In the genomic region with DNA sequence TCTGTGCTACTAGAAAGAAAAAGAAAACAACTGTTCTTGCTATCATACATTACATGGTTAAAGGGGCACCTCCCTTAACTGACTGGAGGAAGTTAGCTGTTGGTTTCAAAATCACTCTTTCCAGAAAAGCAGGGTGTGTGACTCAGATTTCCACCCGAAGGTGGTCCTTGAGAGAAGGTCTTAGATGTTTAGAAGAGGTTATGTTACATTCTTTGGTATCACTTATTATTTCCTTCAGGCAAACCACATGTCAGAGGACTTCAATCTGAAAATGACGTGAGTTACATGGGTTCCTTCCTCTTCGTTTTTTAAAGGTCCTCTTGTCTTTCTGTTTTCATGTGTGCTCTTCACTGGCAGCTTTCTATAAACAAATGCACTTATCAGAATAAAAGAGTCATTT, we compare ENCODE assay signal across 8 cellular contexts.
DNase-seq lines count a peak whose midpoint lies in the region; ATAC-seq and TF ChIP-seq lines count a peak whose summit lies in the region.

No MANE protein-coding gene starts in this region.

- no peak overlapping the region for H3K4me3 ChIP-seq in fibroblast of villous mesenchyme (ENCODE audit: low read depth, low read length)

- peak overlapping the region; percentile 85 to 94 for H3K27ac Mint-ChIP-seq in stimulated activated naive CD8-positive, alpha-beta T cell treated with anti-CD3 and anti-CD28 coated beads, Interleukin-15, amount 100 ng/mL, for 72 hours

- no peak for TF ChIP-seq CTCF in fibroblast of villous mesenchyme (IDR thresholded peaks at IDR 0.05; ENCODE audit: insufficient read depth, low read depth, low read length)

- no peaks in the 10 kb centered on the region for H3K9me3 Mint-ChIP-seq in stimulated activated naive CD8-positive, alpha-beta T cell treated with anti-CD3 and anti-CD28 coated beads, Interleukin-15, amount 100 ng/mL, for 72 hours

- no peaks in the 10 kb centered on the region for H3K27me3 Mint-ChIP-seq in stimulated activated naive CD8-positive, alpha-beta T cell treated with anti-CD3 and anti-CD28 coated beads, Interleukin-15, amount 100 ng/mL, for 72 hours

- peak; percentile 10 for DNase-seq in GM19240 (ENCODE audit: insufficient read length, low spot score)
- DNase-seq in activated CD4-positive, CD25-positive, alpha-beta regulatory T cell treated with anti-CD3 and anti-CD28 coated beads, Interleukin-2, amount 50 U/mL, for 16 hours (ENCODE audit: low read depth, low spot score) = peak; percentile 51
- DNase-seq in fibroblast of villous mesenchyme (ENCODE audit: low read depth) = peak; percentile 42
- DNase-seq in stimulated activated naive CD8-positive, alpha-beta T cell treated with anti-CD3 and anti-CD28 coated beads, Interleukin-15, amount 100 ng/mL, for 72 hours = peak; percentile 68 to 80
- no peak for DNase-seq in nucleus accumbens (lab: John Stamatoyannopoulos, UW)
- no peak for DNase-seq in putamen (ENCODE audit: low spot score)
- DNase-seq in ureter (ENCODE audit: low spot score) = no peak

- peaks cover 81% of the 10 kb centered on the region for H3K4me1 Mint-ChIP-seq in stimulated activated naive CD8-positive, alpha-beta T cell treated with anti-CD3 and anti-CD28 coated beads, Interleukin-15, amount 100 ng/mL, for 72 hours

- peak; percentile 67 for ATAC-seq in HG03139 (IDR thresholded peaks at IDR 0.05; ENCODE audit: unreplicated experiment)
- peak; percentile 95 for ATAC-seq in stimulated activated naive CD8-positive, alpha-beta T cell treated with anti-CD3 and anti-CD28 coated beads, Interleukin-15, amount 100 ng/mL, for 72 hours

- H3K4me3 Mint-ChIP-seq in stimulated activated naive CD8-positive, alpha-beta T cell treated with anti-CD3 and anti-CD28 coated beads, Interleukin-15, amount 100 ng/mL, for 72 hours = peak overlapping the region; percentile 58 to 59

Comparison
In these comparisons a context has a peak if more than half of its experiments do, and no peak if none do; other contexts are left out.
1. DNase-seq: peak in GM19240 (single experiment), activated CD4-positive, CD25-positive, alpha-beta regulatory T cell treated with anti-CD3 and anti-CD28 coated beads, Interleukin-2, amount 50 U/mL, for 16 hours (single experiment), fibroblast of villous mesenchyme (single experiment) and stimulated activated naive CD8-positive, alpha-beta T cell treated with anti-CD3 and anti-CD28 coated beads, Interleukin-15, amount 100 ng/mL, for 72 hours (2 of 2); none in nucleus accumbens (0 of 56), putamen (single experiment) and ureter (single experiment).